ENCODE assay signal across 1 cellular context in genomic region chr14:77616133-77616453, GRCh38.
TF ChIP-seq lines count a peak whose summit lies in the region.

No MANE protein-coding gene starts in this region.

TF ChIP-seq in GM23338, 12 proteins besides CTCF, POLR2A, EP300 and RAD21 (continued from another document):
- no peak for TF ChIP-seq ZNF331 (CRISPR knock-in tag; IDR thresholded peaks at IDR 0.05; ENCODE audit: low read depth)
- no peak for TF ChIP-seq NANOG (IDR thresholded peaks at IDR 0.05; ENCODE audit: borderline replicate concordance)
- no peak for TF ChIP-seq ZNF114 (CRISPR knock-in tag; IDR thresholded peaks at IDR 0.05)
- TF ChIP-seq, protein P1, sequence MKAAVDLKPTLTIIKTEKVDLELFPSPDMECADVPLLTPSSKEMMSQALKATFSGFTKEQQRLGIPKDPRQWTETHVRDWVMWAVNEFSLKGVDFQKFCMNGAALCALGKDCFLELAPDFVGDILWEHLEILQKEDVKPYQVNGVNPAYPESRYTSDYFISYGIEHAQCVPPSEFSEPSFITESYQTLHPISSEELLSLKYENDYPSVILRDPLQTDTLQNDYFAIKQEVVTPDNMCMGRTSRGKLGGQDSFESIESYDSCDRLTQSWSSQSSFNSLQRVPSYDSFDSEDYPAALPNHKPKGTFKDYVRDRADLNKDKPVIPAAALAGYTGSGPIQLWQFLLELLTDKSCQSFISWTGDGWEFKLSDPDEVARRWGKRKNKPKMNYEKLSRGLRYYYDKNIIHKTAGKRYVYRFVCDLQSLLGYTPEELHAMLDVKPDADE (IDR thresholded peaks at IDR 0.05): no peak
